In the genomic region with DNA sequence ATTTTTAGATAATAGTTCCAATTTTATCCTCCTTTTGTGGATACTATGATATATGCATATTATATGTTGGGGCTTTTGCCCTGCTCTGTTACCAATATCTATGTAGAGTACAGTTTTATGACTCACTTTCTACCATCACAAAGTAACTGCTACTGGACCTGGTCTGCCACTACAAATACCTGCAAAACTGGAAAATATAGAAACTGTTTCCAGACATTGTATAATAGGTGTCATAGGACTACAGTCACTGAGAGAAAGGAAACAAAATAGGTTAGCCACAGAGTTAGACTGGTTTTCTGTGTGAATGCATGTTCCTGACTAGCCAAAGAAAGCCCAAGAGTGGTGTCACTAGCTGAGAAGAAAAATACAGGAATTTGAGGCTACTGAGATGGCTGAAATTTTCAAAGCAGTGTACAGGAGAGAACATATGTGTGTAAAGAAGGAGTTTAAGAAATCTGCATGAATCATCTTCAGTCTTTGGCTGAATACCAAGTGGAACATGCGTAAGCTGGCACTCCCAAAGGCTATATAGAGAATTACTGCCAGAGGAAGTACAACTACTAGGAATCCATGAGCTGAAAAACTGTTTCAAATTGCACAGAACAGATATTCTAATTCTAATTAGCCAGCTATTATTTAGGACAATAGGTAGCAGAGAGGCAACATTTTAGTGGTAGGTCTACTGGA, we compare ENCODE assay signal across 12 cellular contexts.
A peak's percentile ranks its signal among the peaks of the same experiment; 100 is the strongest.
DNase-seq lines count a peak whose midpoint lies in the region; ATAC-seq lines count a peak whose summit lies in the region.
"Had no signal": no experiment of that assay in that cellular context is flagged by ENCODE, and none has a peak within 500 bp of the region (broad histone marks: within the 10 kb centered on the region; RNA-seq: fewer than 3 reads in every experiment).

No MANE protein-coding gene starts in this region.

- H3K9me3 Mint-ChIP-seq in stimulated activated naive CD8-positive, alpha-beta T cell treated with anti-CD3 and anti-CD28 coated beads, Interleukin-15, amount 100 ng/mL, for 72 hours = no peaks in the 10 kb centered on the region

- no peaks in the 10 kb centered on the region for H3K4me1 Mint-ChIP-seq in stimulated activated naive CD8-positive, alpha-beta T cell treated with anti-CD3 and anti-CD28 coated beads, Interleukin-15, amount 100 ng/mL, for 72 hours

- no peak overlapping the region for H3K27ac Mint-ChIP-seq in stimulated activated naive CD8-positive, alpha-beta T cell treated with anti-CD3 and anti-CD28 coated beads, Interleukin-15, amount 100 ng/mL, for 72 hours

- no peaks in the 10 kb centered on the region for H3K27me3 Mint-ChIP-seq in stimulated activated naive CD8-positive, alpha-beta T cell treated with anti-CD3 and anti-CD28 coated beads, Interleukin-15, amount 100 ng/mL, for 72 hours

- no peak for ATAC-seq in stimulated activated naive CD8-positive, alpha-beta T cell treated with anti-CD3 and anti-CD28 coated beads, Interleukin-15, amount 100 ng/mL, for 72 hours
- ATAC-seq in GM19467 (IDR thresholded peaks at IDR 0.05; ENCODE audit: unreplicated experiment) = no peak
- ATAC-seq: HepG2 had no signal

- no peak overlapping the region for H3K4me3 Mint-ChIP-seq in stimulated activated naive CD8-positive, alpha-beta T cell treated with anti-CD3 and anti-CD28 coated beads, Interleukin-15, amount 100 ng/mL, for 72 hours

- DNase-seq in CD1c-positive myeloid dendritic cell (ENCODE audit: extremely low spot score) = peak; percentile 3
- peak; percentile 85 for DNase-seq in NCI-H226
- DNase-seq in dedifferentiated amniotic fluid mesenchymal stem cell (ENCODE audit: extremely low spot score) = peak; percentile 59
- DNase-seq in non-pigmented ciliary epithelial cell (ENCODE audit: low read depth) = peak; percentile 69
- no peak for DNase-seq in activated CD4-positive, alpha-beta T cell treated with anti-CD3 and anti-CD28 coated beads, Interleukin-2, amount 50 U/mL, for 4 hours
- DNase-seq in stimulated activated naive CD8-positive, alpha-beta T cell treated with anti-CD3 and anti-CD28 coated beads, Interleukin-15, amount 100 ng/mL, for 72 hours = no peak
- DNase-seq in activated T-cell treated with anti-CD3 and anti-CD28 coated beads for 4 hours = no peak
- DNase-seq: activated naive CD4-positive, alpha-beta T cell treated with Interleukin-2 at 50 U/mL for 16 hours; erythroblast; testis had no signal

Comparison
In these comparisons a context has a peak if more than half of its experiments do, and no peak if none do; other contexts are left out.
1. DNase-seq: peak in CD1c-positive myeloid dendritic cell (single experiment), NCI-H226 (single experiment), dedifferentiated amniotic fluid mesenchymal stem cell (single experiment) and non-pigmented ciliary epithelial cell (single experiment); none in activated CD4-positive, alpha-beta T cell treated with anti-CD3 and anti-CD28 coated beads, Interleukin-2, amount 50 U/mL, for 4 hours (0 of 2), stimulated activated naive CD8-positive, alpha-beta T cell treated with anti-CD3 and anti-CD28 coated beads, Interleukin-15, amount 100 ng/mL, for 72 hours (0 of 2) and activated T-cell treated with anti-CD3 and anti-CD28 coated beads for 4 hours (single experiment).